In genomic region chr7:155372782-155373358, GRCh38 we compare ENCODE assay signal across 8 cellular contexts.
DNase-seq lines count a peak whose midpoint lies in the region; ATAC-seq and TF ChIP-seq lines count a peak whose summit lies in the region.

No MANE protein-coding gene starts in this region.

- peak overlapping the region; percentile 55 for H3K4me3 Mint-ChIP-seq in chondrocyte (ENCODE audit: unreplicated experiment)
- peak overlapping the region; percentile 48 for H3K4me3 Mint-ChIP-seq in neural progenitor cell

- no peak overlapping the region for H2AFZ ChIP-seq in neural progenitor cell (replicated peaks)

- H3K36me3 ChIP-seq in BLaER1 (no peaks in the 10 kb centered on the region), neural progenitor cell (no peaks in the 10 kb centered on the region), MG63 (no peaks in the 10 kb centered on the region)

- H3K27ac Mint-ChIP-seq in chondrocyte (ENCODE audit: unreplicated experiment), result peak overlapping the region; percentile 22
- H3K27ac Mint-ChIP-seq in neural progenitor cell, result no peak overlapping the region

- TF ChIP-seq CTCF in chondrocyte (IDR thresholded peaks at IDR 0.05) (peak; percentile 6), neural progenitor cell (IDR thresholded peaks at IDR 0.05) (no peak)

- H3K9me3 Mint-ChIP-seq in chondrocyte (ENCODE audit: low read depth) (no peaks in the 10 kb centered on the region), neural progenitor cell (peaks cover 8% of the 10 kb centered on the region)

- H3K4me3 ChIP-seq in BLaER1 (peak overlapping the region; percentile 62), neural progenitor cell (no peak overlapping the region), MG63 (no peak overlapping the region)

- H3K9me3 ChIP-seq in BLaER1 (no peaks in the 10 kb centered on the region), neural progenitor cell (ENCODE audit: low read depth) (no peaks in the 10 kb centered on the region), MG63 (no peaks in the 10 kb centered on the region)

- H3K27me3 ChIP-seq in BLaER1 (peaks cover 77% of the 10 kb centered on the region), neural progenitor cell (peaks cover 96% of the 10 kb centered on the region), MG63 (peaks cover 12% of the 10 kb centered on the region; the same call in 1 of the 2 replicates)

- peaks cover 53% of the 10 kb centered on the region for H4K20me1 ChIP-seq in BLaER1
- peaks cover 75% of the 10 kb centered on the region for H4K20me1 ChIP-seq in neural progenitor cell (ENCODE audit: low read depth)

- DNase-seq in chondrocyte (ENCODE audit: low spot score) (peak; percentile 56), neural progenitor cell (ENCODE audit: low spot score) (no peak), RPMI8226 (no peak), LoVo (ENCODE audit: low spot score) (no peak), MG63 (no peak), SW 1271 (lab: John Stamatoyannopoulos, UW) (no peak)

- H3K9ac ChIP-seq in BLaER1, result peak overlapping the region; percentile 74; the same call in 1 of the 2 replicates
- no peak overlapping the region for H3K9ac ChIP-seq in neural progenitor cell

- no peaks in the 10 kb centered on the region for H3K79me2 ChIP-seq in neural progenitor cell (ENCODE audit: low read depth)

- peaks cover 10% of the 10 kb centered on the region for H3F3A ChIP-seq in neural progenitor cell (ENCODE audit: low read depth)

- peaks cover 71% of the 10 kb centered on the region for H3K27me3 Mint-ChIP-seq in chondrocyte (ENCODE audit: low read depth)
- H3K27me3 Mint-ChIP-seq in neural progenitor cell (ENCODE audit: insufficient read depth, low read depth), result peaks cover 78% of the 10 kb centered on the region

- peak overlapping the region; percentile 80 for H3K27ac ChIP-seq in BLaER1
- H3K27ac ChIP-seq in neural progenitor cell, result no peak overlapping the region

- peaks cover 25% of the 10 kb centered on the region for H3K4me1 Mint-ChIP-seq in chondrocyte (ENCODE audit: low read depth)
- peaks cover 37% of the 10 kb centered on the region for H3K4me1 Mint-ChIP-seq in neural progenitor cell

- H3K36me3 Mint-ChIP-seq in chondrocyte (ENCODE audit: low read depth) (peaks cover 5% of the 10 kb centered on the region), neural progenitor cell (peaks cover 1% of the 10 kb centered on the region)

- peak overlapping the region; percentile 96 for H3K4me2 ChIP-seq in BLaER1
- no peak overlapping the region for H3K4me2 ChIP-seq in neural progenitor cell

- ATAC-seq in GM21619 (IDR thresholded peaks at IDR 0.05; ENCODE audit: unreplicated experiment), result peak; percentile 13

- H3K4me1 ChIP-seq in BLaER1 (peaks cover 86% of the 10 kb centered on the region), neural progenitor cell (peaks cover 13% of the 10 kb centered on the region)
